In the genomic region with DNA sequence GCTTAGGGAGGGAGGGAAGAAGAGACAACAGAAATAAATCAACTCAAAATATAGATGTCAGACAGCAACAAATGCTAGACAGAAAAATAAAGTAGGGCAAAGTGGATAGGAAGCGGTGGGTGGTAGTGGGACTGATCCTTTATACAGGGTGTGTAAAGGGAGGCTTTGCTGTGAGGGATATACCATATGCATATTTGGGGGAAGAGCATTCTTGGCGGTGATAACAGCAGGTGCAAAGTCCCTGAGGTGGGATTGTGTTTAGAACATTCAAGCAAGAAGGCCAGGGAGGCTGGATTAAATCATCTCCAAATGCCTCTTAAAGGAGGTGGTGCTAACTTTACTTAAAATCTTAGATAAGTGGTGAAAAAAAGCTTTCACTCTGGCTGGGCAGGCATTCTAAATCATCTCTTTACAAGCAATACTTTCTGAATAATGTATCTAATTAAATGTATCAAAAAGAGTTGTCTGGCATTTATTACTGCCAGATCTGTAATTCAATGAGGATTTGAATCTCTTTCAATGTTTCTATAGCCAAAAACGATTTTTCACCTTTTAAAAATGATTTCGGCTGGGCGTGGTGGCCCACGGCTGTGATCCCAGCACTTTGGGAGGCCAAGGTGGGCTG, we compare ENCODE assay signal across 8 cellular contexts. TPM values are rescaled to one million over a fixed set of nuclear protein-coding genes. Genes with fewer than 3 reads are reported as not detected.
"Had no signal": no experiment of that assay in that cellular context is flagged by ENCODE, and none has a peak within 500 bp of the region (broad histone marks: within the 10 kb centered on the region; RNA-seq: fewer than 3 reads in every experiment).

No MANE protein-coding gene starts in this region.

- H3K4me3 ChIP-seq: GM12878 had no signal

- FAIRE-seq: G401.6, GM12878, GM12891, GM12892, GM18507, GM19239 had no signal

- ATAC-seq: GM12878 had no signal

- DNase-seq: GDM1, GF-D8 had no signal

RNA-seq across cellular contexts. Expression of a gene that starts 9.4 kb away (rescaled TPM):
- total RNA-seq: GM12878 had no signal

RNA-seq across cellular contexts. Expression of a gene that starts 12.1 kb away (rescaled TPM):
- total RNA-seq: GM12878 had no signal
- polyA plus RNA-seq: GM12878 had no signal
